21 cellular contexts compared by ENCODE assay signal in the genomic region with DNA sequence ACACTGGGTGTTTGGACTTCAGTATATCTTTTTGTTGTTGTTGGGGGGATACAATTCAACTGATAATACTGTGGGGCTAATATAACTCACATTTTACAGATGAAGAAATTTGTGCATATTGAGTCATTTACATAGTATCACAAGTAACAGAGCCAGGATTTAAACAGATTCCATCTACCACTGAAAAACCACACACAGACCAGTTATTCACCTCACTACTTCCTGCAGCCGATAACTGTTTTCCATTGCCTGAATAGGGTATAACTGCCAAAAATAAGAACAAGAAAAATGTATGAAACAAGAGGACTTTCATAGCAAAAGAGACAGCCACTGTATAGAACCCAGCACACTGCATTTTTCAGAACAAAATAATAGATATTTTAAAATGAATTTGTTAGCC.
"Had no signal": no experiment of that assay in that cellular context is flagged by ENCODE, and none has a peak within 500 bp of the region (broad histone marks: within the 10 kb centered on the region; RNA-seq: fewer than 3 reads in every experiment).

No MANE protein-coding gene starts in this region.

- DNase-seq: activated CD4-positive, alpha-beta T cell treated with anti-CD3 and anti-CD28 coated beads, Interleukin-2, amount 10 ng/mL, durations not matched to agents 24 days and 14 days; activated CD8-positive, alpha-beta memory T cell treated with anti-CD3 and anti-CD28 coated beads, Interleukin-2, amount 10 ng/mL, durations not matched to agents 7 days and 5 days; activated CD8-positive, alpha-beta T cell treated with anti-CD3 and anti-CD28 coated beads for 36 hours; activated effector memory CD4-positive, alpha-beta T cell treated with anti-CD3 and anti-CD28 coated beads, Interleukin-2, amount 50 U/mL, for 16 hours; activated naive CD4-positive, alpha-beta T cell treated with anti-CD3 and anti-CD28 coated beads, Interleukin-2, amount 50 U/mL, for 16 hours; activated T-cell treated with anti-CD3 and anti-CD28 coated beads for 4 hours; aorta; dermis blood vessel endothelial cell; effector CD8-positive, alpha-beta T cell; erythroblast; glutamatergic neuron; hypothalamus; left ventricle myocardium superior; mammary epithelial cell; midbrain; natural killer cell; retina; sigmoid colon; stimulated activated CD4-positive, alpha-beta T cell treated with anti-CD3 and anti-CD28 coated beads, Interleukin-15, amount 100 ng/mL, for 24 hours; stomach; trophoblast cell had no signal
